ENCODE assay signal across 7 cellular contexts in genomic region chr3:179321585-179322322, GRCh38. TPM values are rescaled to one million over a fixed set of nuclear protein-coding genes. Genes with fewer than 3 reads are reported as not detected.
DNase-seq lines count a peak whose midpoint lies in the region; ATAC-seq, FAIRE-seq and TF ChIP-seq lines count a peak whose summit lies in the region.

No MANE protein-coding gene starts in this region.

- peaks cover 15% of the 10 kb centered on the region for H3K4me1 ChIP-seq in colonic mucosa
- peaks cover 16% of the 10 kb centered on the region for H3K4me1 ChIP-seq in mucosa of descending colon (ENCODE audit: low read depth)
- H3K4me1 ChIP-seq in aorta (ENCODE audit: control insufficient read depth in 1 of 2, insufficient read depth in 2 of 2, low read length in 2 of 2), result no peaks in the 10 kb centered on the region

- no peak for DNase-seq in D721Med (ENCODE audit: insufficient read length, low spot score)
- peak; percentile 21 for DNase-seq in HK-2 (ENCODE audit: unreplicated experiment)
- peak; percentile 64 for DNase-seq in RKO (ENCODE audit: low spot score)
- DNase-seq in colonic mucosa, result peak; percentile 54
- peak in 1 of 3 donors; percentile 58 for DNase-seq in mucosa of descending colon
- DNase-seq in aorta, result no peak

- no peak for FAIRE-seq in D721Med (lab: Jason Lieb, UNC)

- H3K4me3 ChIP-seq in colonic mucosa, result peak overlapping the region; percentile 85
- no peak overlapping the region for H3K4me3 ChIP-seq in mucosa of descending colon
- peak overlapping the region in 1 of 2 donors; percentile 74 for H3K4me3 ChIP-seq in aorta (ENCODE audit: low read length in 2 of 2)

- TF ChIP-seq CTCF in D721Med (IDR thresholded peaks at IDR 0.05; ENCODE audit: insufficient read depth, missing control alignments) (peak; percentile 28), colonic mucosa (IDR thresholded peaks at IDR 0.05) (peak; percentile 33), mucosa of descending colon (IDR thresholded peaks at IDR 0.05) (peak; percentile 12)

- intact Hi-C loops in colonic mucosa (cut with DNase I) (loop anchor here (5.0 to 10.0 kb wide), 2 partner anchors 174 to 243 kb away; partner anchors contain the start of genes ACTL6A and PIK3CA), mucosa of descending colon (cut with DNase I, micrococcal nuclease) (loop anchor here in 1 of 2 donors (2.0 kb wide), 1 partner anchor 27 kb away; no protein-coding TSS in a partner anchor), aorta (cut with DNase I) (loop anchor here (2.0 to 5.0 kb wide), 3 partner anchors 174 to 241 kb away; partner anchors contain the start of genes ACTL6A (in 1 of the 2) and PIK3CA (in 1 of the 2))

- H3K27me3 ChIP-seq in colonic mucosa (no peaks in the 10 kb centered on the region), aorta (ENCODE audit: control insufficient read depth in 1 of 2, insufficient read depth in 2 of 2, low read length in 1 of 2) (no peaks in the 10 kb centered on the region)

- no peaks in the 10 kb centered on the region for H3K36me3 ChIP-seq in colonic mucosa
- no peaks in the 10 kb centered on the region for H3K36me3 ChIP-seq in mucosa of descending colon (ENCODE audit: low read depth)
- no peaks in the 10 kb centered on the region for H3K36me3 ChIP-seq in aorta (ENCODE audit: control insufficient read depth in 1 of 2, insufficient read depth in 2 of 2, low read length in 1 of 2)

- peak overlapping the region; percentile 90 for H3K27ac ChIP-seq in colonic mucosa
- no peak overlapping the region for H3K27ac ChIP-seq in aorta (ENCODE audit: low read depth in 1 of 2, low read length in 2 of 2)

- H3K9me3 ChIP-seq in colonic mucosa (no peaks in the 10 kb centered on the region), mucosa of descending colon (no peaks in the 10 kb centered on the region), aorta (ENCODE audit: control insufficient read depth, low read length) (no peaks in the 10 kb centered on the region)

- no peak for ATAC-seq in mucosa of descending colon
- peak; percentile 46 for ATAC-seq in aorta (ENCODE audit: low FRiP score)
- no peak for ATAC-seq in HG03097 (IDR thresholded peaks at IDR 0.05; ENCODE audit: low FRiP score, unreplicated experiment)

- peak overlapping the region in 1 of 2 donors; percentile 61 for H3K9ac ChIP-seq in colonic mucosa (ENCODE audit: low read depth in 2 of 2, low read length in 2 of 2)

- 26 to 32% methylated on average over 12 of the region's 12 CpGs for WGBS in aorta, 2 donors

RNA-seq across cellular contexts. Expression of gene ZNF639, which starts 1.1 kb away (rescaled TPM):
- total RNA-seq in colonic mucosa (10 to 100 TPM; 18.6 to 29.4 TPM), mucosa of descending colon (10 to 100 TPM; 18.4 to 41.2 (median 22.9) TPM), aorta (10 to 100 TPM; 36.9 to 40.0 TPM)
- 10 to 100 TPM; 22.5 to 30.2 TPM for polyA plus RNA-seq in aorta

RNA-seq across cellular contexts. Expression of gene MFN1, which starts 25.8 kb away (rescaled TPM):
- total RNA-seq in colonic mucosa, result 10 to 100 TPM; 50.5 to 53.3 TPM
- 10 to 100 TPM; 55.2 to 68.4 (median 61.8) TPM for total RNA-seq in mucosa of descending colon
- 10 to 100 TPM; 56.1 to 61.3 TPM for total RNA-seq in aorta
- 10 to 100 TPM in 1 of 2 donors, 1 to 10 TPM in 1; 9.9 to 25.3 TPM for polyA plus RNA-seq in aorta

Comparison
In these comparisons a context has a peak if more than half of its experiments do, and no peak if none do; other contexts are left out.
1. DNase-seq: peak in HK-2 (single experiment), RKO (single experiment) and colonic mucosa (single experiment); none in D721Med (single experiment) and aorta (0 of 2).
2. Peak in every context shown above with its lines, with median percentiles within 50 percentile points of each other: CTCF ChIP-seq.